In the genomic region with DNA sequence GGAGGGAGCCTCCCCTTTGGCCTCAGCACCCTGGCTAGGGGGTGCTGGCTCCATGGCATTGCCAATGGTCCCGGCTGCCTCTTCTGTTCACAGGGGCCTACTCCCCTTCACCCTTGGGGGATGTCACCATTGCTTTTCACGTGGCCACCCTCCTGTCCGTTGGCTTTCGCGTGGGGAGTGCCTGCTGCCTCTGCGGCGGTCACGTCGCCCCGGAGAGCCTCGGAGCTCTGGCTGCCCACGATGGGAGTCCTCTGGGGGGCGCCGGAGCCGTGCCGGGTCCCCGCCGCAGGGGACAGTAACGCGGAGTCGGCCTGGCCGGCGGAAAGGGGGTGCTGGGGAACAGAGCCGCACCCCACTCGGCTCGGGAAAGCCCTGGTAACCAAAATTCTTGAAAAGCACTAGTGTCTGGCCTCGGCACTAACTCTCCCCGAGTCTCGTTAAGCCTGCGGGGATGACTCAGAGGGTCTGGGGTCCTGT, we compare ENCODE assay signal across 8 cellular contexts. TPM values are rescaled to one million over a fixed set of nuclear protein-coding genes. Genes with fewer than 3 reads are reported as not detected.
DNase-seq lines count a peak whose midpoint lies in the region; ATAC-seq and TF ChIP-seq lines count a peak whose summit lies in the region.

No MANE protein-coding gene starts in this region.

- in situ Hi-C loops in Panc1 (cut with HindIII; ENCODE audit: low pct_unique_long_range_greater_than_20kb, low sequenced_read_pairs) (no loop called here), astrocyte of the cerebellum (cut with HindIII; ENCODE audit: low sequenced_read_pairs) (loop anchor here (25.0 kb wide), 1 partner anchor 359 kb away; a partner anchor contains a TSS)

- no peaks in the 10 kb centered on the region for H3K27me3 ChIP-seq in Panc1 (ENCODE audit: control insufficient read depth, insufficient read depth, low read length)
- no peaks in the 10 kb centered on the region for H3K27me3 ChIP-seq in iPS-18a (ENCODE audit: control insufficient read depth, insufficient read depth, low read length)

- POLR2A ChIA-PET in Panc1 (lab: Charles Lee) = no interaction called here

- no TSS peak for BruUV-seq in Panc1 (replicated peaks; lab: Mats Ljungman, UMichigan)

- H3K4me3 ChIP-seq in Panc1 (ENCODE audit: low read depth in 2 of 2, low read length in 2 of 2) (peak overlapping the region; percentile 79 to 92), astrocyte of the cerebellum (ENCODE audit: low read depth, low read length) (peak overlapping the region; percentile 86), iPS-18a (ENCODE audit: low read length) (peak overlapping the region; percentile 72), skin epidermis (peak overlapping the region; percentile 72 to 94 (median 82))

- H3K4me1 ChIP-seq in Panc1 (ENCODE audit: control insufficient read depth, insufficient read depth, low read length) = peaks cover 6% of the 10 kb centered on the region
- H3K4me1 ChIP-seq in iPS-18a (ENCODE audit: control insufficient read depth, low read depth, low read length) = no peaks in the 10 kb centered on the region

- H3K9me3 ChIP-seq in Panc1 (ENCODE audit: control insufficient read depth, insufficient read depth, low read depth, low read length) (no peaks in the 10 kb centered on the region), iPS-18a (ENCODE audit: control insufficient read depth, low read depth, low read length) (no peaks in the 10 kb centered on the region)

- H3K27ac ChIP-seq in Panc1 (ENCODE audit: low read length) (peak overlapping the region; percentile 87), iPS-18a (ENCODE audit: low read length) (peak overlapping the region; percentile 52), skin epidermis (peak overlapping the region; percentile 55 to 97 (median 94))

- H3K36me3 ChIP-seq in Panc1 (ENCODE audit: control insufficient read depth, insufficient read depth, low read length) (peaks cover 18% of the 10 kb centered on the region), iPS-18a (ENCODE audit: control insufficient read depth, low read depth, low read length) (peaks cover 20% of the 10 kb centered on the region)

- intact Hi-C loops in Panc1 (cut with micrococcal nuclease; ENCODE audit: unreplicated experiment) = no loop called here

- ATAC-seq in HG02981 (IDR thresholded peaks at IDR 0.05; ENCODE audit: unreplicated experiment) (peak; percentile 16), Panc1 (peak; percentile 49)

- H3K9ac ChIP-seq in iPS-18a (ENCODE audit: low read length) = peak overlapping the region; percentile 78

- CTCF ChIA-PET in Panc1 (lab: Charles Lee) = interaction anchor here (0.7 kb wide), 1 partner anchor 402 kb away, joined by 3 read pairs; no protein-coding TSS in a partner anchor

- TF ChIP-seq CTCF in Panc1 (IDR thresholded peaks at IDR 0.05) = no peak
- TF ChIP-seq CTCF in astrocyte of the cerebellum (IDR thresholded peaks at IDR 0.05; ENCODE audit: low read depth, low read length, missing control alignments) = peak; percentile 30

- DNase-seq in activated CD4-positive, CD25-positive, alpha-beta regulatory T cell (lab: John Stamatoyannopoulos, UW) = peak in 3 of 4 experiments; percentile 9 to 17 (median 10)
- DNase-seq in activated CD4-positive, CD25-positive, alpha-beta regulatory T cell treated with anti-CD3 and anti-CD28 coated beads, Interleukin-2, amount 50 U/mL, for 72 hours = no peak
- no peak for DNase-seq in Panc1 (ENCODE audit: low read depth, low spot score)
- no peak for DNase-seq in astrocyte of the cerebellum (ENCODE audit: low read depth)
- DNase-seq in dedifferentiated amniotic fluid mesenchymal stem cell (ENCODE audit: extremely low spot score) = no peak

RNA-seq across cellular contexts. Expression of a gene that starts 0.7 kb away (rescaled TPM):
- 48.1 TPM for total RNA-seq in Panc1 (2021; ENCODE audit: unreplicated experiment)
- 75.8 TPM for polyA plus RNA-seq in Panc1 (2012; ENCODE audit: insufficient read length)

RNA-seq across cellular contexts. Expression of a gene that starts 25.7 kb away (rescaled TPM):
- total RNA-seq in Panc1 (2021; ENCODE audit: unreplicated experiment) = not detected
- not detected for polyA plus RNA-seq in Panc1 (2012; ENCODE audit: insufficient read length)

Comparison
In these comparisons a context has a peak if more than half of its experiments do, and no peak if none do; other contexts are left out.
1. DNase-seq: peak in activated CD4-positive, CD25-positive, alpha-beta regulatory T cell (3 of 4); none in activated CD4-positive, CD25-positive, alpha-beta regulatory T cell treated with anti-CD3 and anti-CD28 coated beads, Interleukin-2, amount 50 U/mL, for 72 hours (single experiment), Panc1 (single experiment), astrocyte of the cerebellum (single experiment) and dedifferentiated amniotic fluid mesenchymal stem cell (single experiment).
2. Peak in every context shown above with its lines, with median percentiles within 50 percentile points of each other: H3K27ac ChIP-seq and H3K4me3 ChIP-seq.